ENCODE assay signal across 36 cellular contexts in the genomic region with DNA sequence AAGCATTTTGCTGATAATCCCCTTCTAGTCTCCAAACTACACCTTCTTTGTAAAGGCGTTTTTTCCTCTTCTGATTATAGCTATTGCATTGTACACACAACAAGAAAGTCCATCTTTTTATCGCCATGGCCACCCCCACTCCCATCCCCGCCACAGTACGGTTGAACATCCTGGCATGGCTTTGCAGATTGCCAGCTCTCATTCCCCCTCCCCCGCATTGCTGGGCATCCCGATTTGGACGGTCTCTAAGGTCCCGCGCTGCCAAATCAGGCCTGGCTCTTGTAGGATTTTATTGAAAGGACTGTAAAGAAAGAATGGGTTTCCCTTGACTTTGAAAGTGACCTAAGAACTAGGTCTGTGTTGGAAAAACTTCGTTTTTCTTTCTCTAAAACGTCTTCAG. TPM values are rescaled to one million over a fixed set of nuclear protein-coding genes. Genes with fewer than 3 reads are reported as not detected.
"Had no signal": no experiment of that assay in that cellular context is flagged by ENCODE, and none has a peak within 500 bp of the region (broad histone marks: within the 10 kb centered on the region; RNA-seq: fewer than 3 reads in every experiment).

No MANE protein-coding gene starts in this region.

- H3K4me3 Mint-ChIP-seq: activated CD4-positive, alpha-beta T cell treated with anti-CD3 and anti-CD28 coated beads, Interleukin-2, amount 10 ng/mL, durations not matched to agents 7 days and 5 days; activated CD8-positive, alpha-beta T cell treated with anti-CD3 and anti-CD28 coated beads for 36 hours; activated naive CD8-positive, alpha-beta T cell; activated T-cell treated with anti-CD3 and anti-CD28 coated beads, Interleukin-2, amount 50 U/mL, for 4 hours; mesothelial cell of epicardium had no signal

- H3K9me3 ChIP-seq: heart right ventricle, pancreas, prostate gland, testis, transverse colon had no signal

- H3K36me3 Mint-ChIP-seq: activated naive CD8-positive, alpha-beta T cell; mesothelial cell of epicardium had no signal

- H3K27me3 ChIP-seq: testis had no signal

- H3K27ac ChIP-seq: brain microvascular endothelial cell, heart right ventricle, pancreas, prostate gland, skin epidermis, testis, transverse colon, WERI-Rb-1 had no signal

- H3K9me3 Mint-ChIP-seq: activated CD8-positive, alpha-beta T cell treated with anti-CD3 and anti-CD28 coated beads for 36 hours; activated T-cell treated with anti-CD3 and anti-CD28 coated beads, Interleukin-2, amount 50 U/mL, for 4 hours; activated T-helper 2 cell treated with anti-CD3 and anti-CD28 coated beads, Interferon-gamma antibody, Interleukin-2, Interleukin-4, amounts not matched to agents 10 μg/mL and 5 μg/mL and 100 μg/mL, durations not matched to agents 14 hours and 24 hours and 36 hours had no signal

- H3K4me1 ChIP-seq: pancreas, prostate gland, testis had no signal

- H3K27ac Mint-ChIP-seq: activated CD4-positive, alpha-beta T cell treated with anti-CD3 and anti-CD28 coated beads, Interleukin-2, amount 10 ng/mL, durations not matched to agents 7 days and 5 days; activated CD8-positive, alpha-beta T cell treated with anti-CD3 and anti-CD28 coated beads for 36 hours; activated naive CD8-positive, alpha-beta T cell; activated T-helper 2 cell treated with anti-CD3 and anti-CD28 coated beads, Interferon-gamma antibody, Interleukin-2, Interleukin-4, amounts not matched to agents 10 μg/mL and 5 μg/mL and 100 μg/mL, durations not matched to agents 14 hours and 24 hours and 36 hours; mesothelial cell of epicardium; naive thymus-derived CD4-positive, alpha-beta T cell had no signal

- DNase-seq: activated CD4-positive, alpha-beta T cell treated with anti-CD3 and anti-CD28 coated beads, Interleukin-2, amount 10 ng/mL, durations not matched to agents 7 days and 5 days; activated CD4-positive, CD25-positive, alpha-beta regulatory T cell treated with anti-CD3 and anti-CD28 coated beads, Interleukin-2, amount 50 U/mL, for 72 hours; activated CD8-positive, alpha-beta T cell treated with anti-CD3 and anti-CD28 coated beads for 36 hours; activated T-cell treated with anti-CD3 and anti-CD28 coated beads, Interleukin-2, amount 50 U/mL, for 4 hours; aorta; brain microvascular endothelial cell; caudate nucleus; cortex of kidney; heart right ventricle; islet precursor cell; left ventricle myocardium superior; naive thymus-derived CD4-positive, alpha-beta T cell; nucleus accumbens; pancreas; stimulated activated CD4-positive, alpha-beta T cell treated with anti-CD3 and anti-CD28 coated beads, Interleukin-12 subunit alpha, Interleukin-12 subunit beta, amount 100 ng/mL, for 4 hours; stimulated activated CD4-positive, alpha-beta T cell treated with anti-CD3 and anti-CD28 coated beads, Interleukin-4, amount 100 ng/mL, for 1 hour; stimulated activated naive CD8-positive, alpha-beta T cell treated with anti-CD3 and anti-CD28 coated beads, Interleukin-15, Interleukin-2, amounts not matched to agents 100 U/mL and 50 U/mL, for 24 hours; T1000; testis; transverse colon; WERI-Rb-1 had no signal

- H3K4me1 Mint-ChIP-seq: mesothelial cell of epicardium had no signal

- H3K4me3 ChIP-seq: heart right ventricle, pancreas, prostate gland, skin epidermis, testis, transverse colon had no signal

- ATAC-seq: activated CD8-positive, alpha-beta T cell treated with anti-CD3 and anti-CD28 coated beads for 36 hours; activated T-cell treated with anti-CD3 and anti-CD28 coated beads, Interleukin-2, amount 50 U/mL, for 4 hours; heart right ventricle; left ventricle myocardium superior; naive thymus-derived CD4-positive, alpha-beta T cell; pancreas; sciatic nerve; stimulated activated naive CD8-positive, alpha-beta T cell treated with anti-CD3 and anti-CD28 coated beads, Interleukin-15, Interleukin-2, amounts not matched to agents 100 U/mL and 50 U/mL, for 24 hours had no signal

- H3K36me3 ChIP-seq: brain microvascular endothelial cell, heart right ventricle, pancreas, prostate gland, transverse colon, WERI-Rb-1 had no signal

- FAIRE-seq: endothelial cell of umbilical vein, pancreas, urothelium cell line had no signal

RNA-seq across cellular contexts. Expression of a gene that starts 0.9 kb away (rescaled TPM):
- total RNA-seq: activated CD4-positive, alpha-beta T cell treated with anti-CD3 and anti-CD28 coated beads, Interleukin-2, amount 10 ng/mL, durations not matched to agents 7 days and 5 days; activated CD8-positive, alpha-beta T cell treated with anti-CD3 and anti-CD28 coated beads for 36 hours; activated T-cell treated with anti-CD3 and anti-CD28 coated beads, Interleukin-2, amount 50 U/mL, for 4 hours; activated T-helper 2 cell treated with anti-CD3 and anti-CD28 coated beads, Interferon-gamma antibody, Interleukin-2, Interleukin-4, amounts not matched to agents 10 μg/mL and 5 μg/mL and 100 μg/mL, durations not matched to agents 14 hours and 24 hours and 36 hours; aorta; chondrocyte; endothelial cell of umbilical vein; fibroblast of lung; fibroblast of villous mesenchyme; heart right ventricle; left ventricle myocardium superior; lung microvascular endothelial cell; mesothelial cell of epicardium; naive thymus-derived CD4-positive, alpha-beta T cell; pancreas; sciatic nerve; transverse colon had no signal
- polyA plus RNA-seq: adipose tissue; aorta; endothelial cell of umbilical vein; esophagus; fibroblast of lung; heart right ventricle; naive thymus-derived CD4-positive, alpha-beta T cell; neural cell; pancreas had no signal
